In the genomic region with DNA sequence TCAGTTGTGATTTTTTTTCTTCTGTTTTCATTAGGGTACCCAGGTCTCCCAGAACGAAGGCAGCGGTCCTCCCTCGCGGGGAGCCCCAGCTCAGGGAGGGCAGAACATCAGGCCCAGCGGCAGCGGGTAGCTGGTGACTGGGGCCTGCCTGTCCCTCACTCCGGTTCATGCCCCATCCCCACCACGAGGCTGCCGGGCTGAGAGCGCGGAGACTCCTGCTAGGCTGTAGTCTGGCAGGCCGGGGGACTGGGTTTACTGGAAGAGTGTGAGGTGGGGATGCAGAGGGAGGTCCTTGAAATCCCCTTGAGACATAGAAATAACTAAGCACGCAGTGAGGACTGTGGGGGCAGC, we compare ENCODE assay signal across 9 cellular contexts. TPM values are rescaled to one million over a fixed set of nuclear protein-coding genes. Genes with fewer than 3 reads are reported as not detected.
DNase-seq lines count a peak whose midpoint lies in the region; ATAC-seq, FAIRE-seq and TF ChIP-seq lines count a peak whose summit lies in the region.
"Had no signal": no experiment of that assay in that cellular context is flagged by ENCODE, and none has a peak within 500 bp of the region (broad histone marks: within the 10 kb centered on the region; RNA-seq: fewer than 3 reads in every experiment).

No MANE protein-coding gene starts in this region.

- in situ Hi-C loops in GM13976 (cut with MboI; ENCODE audit: low sequenced_read_pairs, unreplicated experiment): no loop called here
- in situ Hi-C loops in KBM-7 (cut with MboI; ENCODE audit: low pct_unique_long_range_greater_than_20kb, low sequenced_read_pairs): no loop called here

- no peak overlapping the region for H3K27ac ChIP-seq in body of pancreas
- H3K27ac ChIP-seq: cardiac muscle cell had no signal

- H3K27me3 ChIP-seq in body of pancreas: no peaks in the 10 kb centered on the region

- WGBS in body of pancreas, 2 donors: 24 to 31% methylated on average over 13 of the region's 13 CpGs

- peaks cover 0 to 14% (median 4%) of the 10 kb centered on the region in 7 donors for H3K9me3 Mint-ChIP-seq in naive B cell

- peak overlapping the region in 5 of 8 donors; percentile 38 to 84 (median 62) for H3K4me3 Mint-ChIP-seq in naive B cell

- ATAC-seq in HG02571 (IDR thresholded peaks at IDR 0.05; ENCODE audit: unreplicated experiment): peak; percentile 16
- peak; percentile 12 for ATAC-seq in body of pancreas
- peak in 1 of 2 donors; percentile 13 for ATAC-seq in naive B cell (ENCODE audit: low read depth in 2 of 2)

- no peak for FAIRE-seq in GM19239 (lab: Jason Lieb, UNC)

- no peaks in the 10 kb centered on the region for H3K36me3 ChIP-seq in body of pancreas (replicated peaks in 1 of 2; ENCODE audit: insufficient read depth in 1 of 2, low read depth in 2 of 2)
- H3K36me3 ChIP-seq: cardiac muscle cell had no signal

- H3K36me3 Mint-ChIP-seq in naive B cell: no peaks in the 10 kb centered on the region

- DNase-seq in D341Med (ENCODE audit: low spot score) (peak; percentile 67), body of pancreas (no peak), naive B cell (no peak), GM19239 (ENCODE audit: insufficient read length, low spot score) (no peak), GM13976 (ENCODE audit: low spot score) (no peak), SIG-M5 (lab: John Stamatoyannopoulos, UW) (no peak), KBM-7 (no peak)

- no peak for TF ChIP-seq POLR2A in body of pancreas (IDR thresholded peaks at IDR 0.05)

- intact Hi-C loops in body of pancreas (cut with DNase I): no loop called here

- H3K4me1 ChIP-seq in body of pancreas: no peaks in the 10 kb centered on the region

- peak overlapping the region in 1 of 6 donors; percentile 10 for H3K27ac Mint-ChIP-seq in naive B cell

- TF ChIP-seq CTCF in body of pancreas (IDR thresholded peaks at IDR 0.05): no peak
- no peak for TF ChIP-seq CTCF in GM13976 (IDR thresholded peaks at IDR 0.05; ENCODE audit: borderline replicate concordance, control extremely low read depth, extremely low read depth, insufficient read depth, missing control alignments)

- H3K9me3 ChIP-seq in body of pancreas: no peaks in the 10 kb centered on the region

- peaks cover 12 to 16% (median 14%) of the 10 kb centered on the region in 3 donors for H3K4me1 Mint-ChIP-seq in naive B cell

- peaks cover 39 to 48% (median 43%) of the 10 kb centered on the region in 3 donors for H3K27me3 Mint-ChIP-seq in naive B cell

- H3K4me3 ChIP-seq in body of pancreas: no peak overlapping the region
- H3K4me3 ChIP-seq: cardiac muscle cell had no signal

RNA-seq across cellular contexts. Expression of a gene that starts 10.5 kb away (rescaled TPM):
- not detected for total RNA-seq in body of pancreas
- polyA plus RNA-seq in naive B cell (ENCODE audit: low read depth in 6 of 6): not detected

RNA-seq across cellular contexts. Expression of a gene that starts 16.7 kb away (rescaled TPM):
- under 1 TPM; 0.66 to 0.78 TPM for total RNA-seq in body of pancreas
- polyA plus RNA-seq in naive B cell (ENCODE audit: low read depth in 6 of 6): not detected
